Comparison of ENCODE assay signal across 1 cellular context in genomic region chr17:50346313-50347086, GRCh38.
TF ChIP-seq lines count a peak whose summit lies in the region.

No MANE protein-coding gene starts in this region.

TF ChIP-seq in H1, 55 proteins besides CTCF, POLR2A, EP300 and RAD21:
- TF ChIP-seq EZH2 (IDR thresholded peaks at IDR 0.05; ENCODE audit: low read depth, low read length, severe bottlenecking) = no peak
- no peak for TF ChIP-seq CTBP2 (IDR thresholded peaks at IDR 0.05; ENCODE audit: borderline replicate concordance, insufficient read depth, insufficient read length, low read length)
- no peak for TF ChIP-seq E2F6 (IDR thresholded peaks at IDR 0.05)
- TF ChIP-seq SP4 (IDR thresholded peaks at IDR 0.05; ENCODE audit: low read length) = no peak
- TF ChIP-seq SP1 (IDR thresholded peaks at IDR 0.05; ENCODE audit: low read depth, low read length) = no peak
- TF ChIP-seq ATF3 (IDR thresholded peaks at IDR 0.05; ENCODE audit: insufficient read depth, low read depth, low read length) = no peak
- TF ChIP-seq SIN3A (conservative IDR thresholded peaks at IDR 0.05 in 1 of 2, IDR thresholded peaks at IDR 0.05 in 1 of 2; ENCODE audit: low read depth in 1 of 2, low read length in 2 of 2) = no peak
- 0 out of 2 replicates have a peak, but pooled peaks have one; percentile 34 for TF ChIP-seq RBBP5 (IDR thresholded peaks at IDR 0.05; ENCODE audit: borderline replicate concordance, low read depth, low read length)
- peak; percentile 54 for TF ChIP-seq PHF8 (conservative IDR thresholded peaks at IDR 0.05; ENCODE audit: low read depth, low read length)
- TF ChIP-seq HDAC2 (IDR thresholded peaks at IDR 0.05; ENCODE audit: borderline replicate concordance in 1 of 2, low read depth in 2 of 2, low read length in 2 of 2) = no peak
- no peak for TF ChIP-seq GABPA (IDR thresholded peaks at IDR 0.05; ENCODE audit: borderline replicate concordance, insufficient read depth, low read length)
- TF ChIP-seq, protein P1, sequence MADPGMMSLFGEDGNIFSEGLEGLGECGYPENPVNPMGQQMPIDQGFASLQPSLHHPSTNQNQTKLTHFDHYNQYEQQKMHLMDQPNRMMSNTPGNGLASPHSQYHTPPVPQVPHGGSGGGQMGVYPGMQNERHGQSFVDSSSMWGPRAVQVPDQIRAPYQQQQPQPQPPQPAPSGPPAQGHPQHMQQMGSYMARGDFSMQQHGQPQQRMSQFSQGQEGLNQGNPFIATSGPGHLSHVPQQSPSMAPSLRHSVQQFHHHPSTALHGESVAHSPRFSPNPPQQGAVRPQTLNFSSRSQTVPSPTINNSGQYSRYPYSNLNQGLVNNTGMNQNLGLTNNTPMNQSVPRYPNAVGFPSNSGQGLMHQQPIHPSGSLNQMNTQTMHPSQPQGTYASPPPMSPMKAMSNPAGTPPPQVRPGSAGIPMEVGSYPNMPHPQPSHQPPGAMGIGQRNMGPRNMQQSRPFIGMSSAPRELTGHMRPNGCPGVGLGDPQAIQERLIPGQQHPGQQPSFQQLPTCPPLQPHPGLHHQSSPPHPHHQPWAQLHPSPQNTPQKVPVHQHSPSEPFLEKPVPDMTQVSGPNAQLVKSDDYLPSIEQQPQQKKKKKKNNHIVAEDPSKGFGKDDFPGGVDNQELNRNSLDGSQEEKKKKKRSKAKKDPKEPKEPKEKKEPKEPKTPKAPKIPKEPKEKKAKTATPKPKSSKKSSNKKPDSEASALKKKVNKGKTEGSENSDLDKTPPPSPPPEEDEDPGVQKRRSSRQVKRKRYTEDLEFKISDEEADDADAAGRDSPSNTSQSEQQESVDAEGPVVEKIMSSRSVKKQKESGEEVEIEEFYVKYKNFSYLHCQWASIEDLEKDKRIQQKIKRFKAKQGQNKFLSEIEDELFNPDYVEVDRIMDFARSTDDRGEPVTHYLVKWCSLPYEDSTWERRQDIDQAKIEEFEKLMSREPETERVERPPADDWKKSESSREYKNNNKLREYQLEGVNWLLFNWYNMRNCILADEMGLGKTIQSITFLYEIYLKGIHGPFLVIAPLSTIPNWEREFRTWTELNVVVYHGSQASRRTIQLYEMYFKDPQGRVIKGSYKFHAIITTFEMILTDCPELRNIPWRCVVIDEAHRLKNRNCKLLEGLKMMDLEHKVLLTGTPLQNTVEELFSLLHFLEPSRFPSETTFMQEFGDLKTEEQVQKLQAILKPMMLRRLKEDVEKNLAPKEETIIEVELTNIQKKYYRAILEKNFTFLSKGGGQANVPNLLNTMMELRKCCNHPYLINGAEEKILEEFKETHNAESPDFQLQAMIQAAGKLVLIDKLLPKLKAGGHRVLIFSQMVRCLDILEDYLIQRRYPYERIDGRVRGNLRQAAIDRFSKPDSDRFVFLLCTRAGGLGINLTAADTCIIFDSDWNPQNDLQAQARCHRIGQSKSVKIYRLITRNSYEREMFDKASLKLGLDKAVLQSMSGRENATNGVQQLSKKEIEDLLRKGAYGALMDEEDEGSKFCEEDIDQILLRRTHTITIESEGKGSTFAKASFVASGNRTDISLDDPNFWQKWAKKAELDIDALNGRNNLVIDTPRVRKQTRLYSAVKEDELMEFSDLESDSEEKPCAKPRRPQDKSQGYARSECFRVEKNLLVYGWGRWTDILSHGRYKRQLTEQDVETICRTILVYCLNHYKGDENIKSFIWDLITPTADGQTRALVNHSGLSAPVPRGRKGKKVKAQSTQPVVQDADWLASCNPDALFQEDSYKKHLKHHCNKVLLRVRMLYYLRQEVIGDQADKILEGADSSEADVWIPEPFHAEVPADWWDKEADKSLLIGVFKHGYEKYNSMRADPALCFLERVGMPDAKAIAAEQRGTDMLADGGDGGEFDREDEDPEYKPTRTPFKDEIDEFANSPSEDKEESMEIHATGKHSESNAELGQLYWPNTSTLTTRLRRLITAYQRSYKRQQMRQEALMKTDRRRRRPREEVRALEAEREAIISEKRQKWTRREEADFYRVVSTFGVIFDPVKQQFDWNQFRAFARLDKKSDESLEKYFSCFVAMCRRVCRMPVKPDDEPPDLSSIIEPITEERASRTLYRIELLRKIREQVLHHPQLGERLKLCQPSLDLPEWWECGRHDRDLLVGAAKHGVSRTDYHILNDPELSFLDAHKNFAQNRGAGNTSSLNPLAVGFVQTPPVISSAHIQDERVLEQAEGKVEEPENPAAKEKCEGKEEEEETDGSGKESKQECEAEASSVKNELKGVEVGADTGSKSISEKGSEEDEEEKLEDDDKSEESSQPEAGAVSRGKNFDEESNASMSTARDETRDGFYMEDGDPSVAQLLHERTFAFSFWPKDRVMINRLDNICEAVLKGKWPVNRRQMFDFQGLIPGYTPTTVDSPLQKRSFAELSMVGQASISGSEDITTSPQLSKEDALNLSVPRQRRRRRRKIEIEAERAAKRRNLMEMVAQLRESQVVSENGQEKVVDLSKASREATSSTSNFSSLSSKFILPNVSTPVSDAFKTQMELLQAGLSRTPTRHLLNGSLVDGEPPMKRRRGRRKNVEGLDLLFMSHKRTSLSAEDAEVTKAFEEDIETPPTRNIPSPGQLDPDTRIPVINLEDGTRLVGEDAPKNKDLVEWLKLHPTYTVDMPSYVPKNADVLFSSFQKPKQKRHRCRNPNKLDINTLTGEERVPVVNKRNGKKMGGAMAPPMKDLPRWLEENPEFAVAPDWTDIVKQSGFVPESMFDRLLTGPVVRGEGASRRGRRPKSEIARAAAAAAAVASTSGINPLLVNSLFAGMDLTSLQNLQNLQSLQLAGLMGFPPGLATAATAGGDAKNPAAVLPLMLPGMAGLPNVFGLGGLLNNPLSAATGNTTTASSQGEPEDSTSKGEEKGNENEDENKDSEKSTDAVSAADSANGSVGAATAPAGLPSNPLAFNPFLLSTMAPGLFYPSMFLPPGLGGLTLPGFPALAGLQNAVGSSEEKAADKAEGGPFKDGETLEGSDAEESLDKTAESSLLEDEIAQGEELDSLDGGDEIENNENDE (IDR thresholded peaks at IDR 0.05; ENCODE audit: insufficient replicate concordance, low read length) = no peak
- TF ChIP-seq ASH2L (IDR thresholded peaks at IDR 0.05; ENCODE audit: low read length) = no peak
- no peak for TF ChIP-seq JUND (IDR thresholded peaks at IDR 0.05; ENCODE audit: low read length)
